Comparison of ENCODE assay signal across 8 cellular contexts in the genomic region with DNA sequence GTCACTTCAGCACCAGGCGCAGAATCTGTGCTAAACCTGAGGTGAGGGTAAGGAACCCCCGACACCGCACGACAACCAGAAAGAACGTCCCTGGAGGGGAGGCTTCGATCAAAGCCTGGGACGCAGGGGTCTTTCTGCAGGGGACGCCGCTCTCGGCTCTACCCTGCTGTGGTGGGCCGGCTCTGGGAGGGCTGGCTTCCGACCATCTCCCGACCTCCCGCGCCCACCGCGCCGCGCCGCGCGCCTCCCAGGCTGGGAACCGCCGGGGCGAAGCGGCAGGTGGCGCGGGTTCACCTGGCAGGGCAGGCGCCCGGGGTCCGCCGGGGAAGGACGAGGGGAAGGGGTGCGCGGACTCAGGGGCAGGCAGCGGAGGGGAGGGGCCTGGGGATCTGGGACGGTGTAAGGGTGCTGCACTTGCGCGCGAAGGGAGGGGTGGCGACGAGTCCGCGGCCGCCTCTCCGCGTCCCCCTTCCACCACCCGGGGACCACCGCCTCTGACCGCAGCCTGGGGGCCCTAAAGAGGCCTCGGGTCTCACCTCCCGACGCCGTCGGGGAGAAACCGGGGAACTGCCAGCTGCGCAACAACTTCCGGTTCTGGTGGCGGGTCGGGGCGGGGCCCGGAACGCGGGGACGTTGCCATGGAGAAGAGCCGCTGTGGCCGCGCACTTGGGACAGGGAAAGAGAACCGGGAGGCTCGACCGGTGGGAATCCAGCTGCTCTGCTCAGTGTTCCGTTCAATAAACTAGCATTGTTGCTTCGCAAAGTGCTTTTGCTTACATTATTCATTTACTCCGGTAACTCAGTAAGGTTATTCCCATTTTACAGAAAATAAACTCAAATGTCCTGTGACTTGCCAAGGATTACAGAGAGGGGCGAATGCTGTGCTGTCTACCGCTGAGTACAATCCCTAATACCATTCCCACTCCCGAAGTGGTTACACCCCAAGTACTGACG.
DNase-seq lines count a peak whose midpoint lies in the region; ATAC-seq, FAIRE-seq and TF ChIP-seq lines count a peak whose summit lies in the region.

TSS of gene ZNF396 (minus strand) at position 596 of the 954 bp plus-strand sequence. CDS start 3,045 bp downstream, outside the sequence.

- no peaks in the 10 kb centered on the region for H3K36me3 ChIP-seq in neutrophil

- ATAC-seq in GM21528 (IDR thresholded peaks at IDR 0.05; ENCODE audit: low FRiP score, unreplicated experiment), result peak; percentile 90

- FAIRE-seq in D721Med (lab: Jason Lieb, UNC), result no peak

- peaks cover 15 to 19% of the 10 kb centered on the region in 2 experiments for H3K4me1 ChIP-seq in neutrophil (ENCODE audit: control insufficient read depth in 1 of 2, insufficient read depth in 1 of 2, low read depth in 1 of 2, low read length in 1 of 2)

- DNase-seq in D721Med (ENCODE audit: insufficient read length, low spot score), result peak; percentile 80
- DNase-seq in SHP77 treated with DMSO at 0.1 percent for 48 hours (lab: John Stamatoyannopoulos, UW), result peak; percentile 61
- DNase-seq in activated gamma-delta T cell treated with Interleukin-2 at 50 U/mL for 16 hours, result peak; percentile 62
- peak; percentile 75 for DNase-seq in germinal center (ENCODE audit: low spot score)
- peak; percentile 6 to 83 (median 54) for DNase-seq in substantia nigra (lab: John Stamatoyannopoulos, UW)

- H3K27ac ChIP-seq in neutrophil (peak within 1 kb of the TSS; percentile 88), substantia nigra (ENCODE audit: low read depth, low read length, poor library complexity, severe bottlenecking) (peak within 1 kb of the TSS; percentile 44)

- no peak for TF ChIP-seq CTCF in D721Med (IDR thresholded peaks at IDR 0.05; ENCODE audit: insufficient read depth, missing control alignments)
- TF ChIP-seq CTCF in neutrophil (IDR thresholded peaks at IDR 0.05), result peak; percentile 22

- H3K27me3 ChIP-seq in neutrophil, result no peaks in the 10 kb centered on the region

- peak within 1 kb of the TSS; percentile 83 to 88 for H3K4me3 ChIP-seq in neutrophil (ENCODE audit: low read depth in 1 of 2, low read length in 1 of 2)

- no peak for TF ChIP-seq RAD21 in Ishikawa (IDR thresholded peaks at IDR 0.05; ENCODE audit: low read depth)

- H3K9me3 ChIP-seq in neutrophil, result no peaks in the 10 kb centered on the region

- no peak for TF ChIP-seq EP300 in Ishikawa (IDR thresholded peaks at IDR 0.05; ENCODE audit: borderline replicate concordance)

TF ChIP-seq in Ishikawa, 13 proteins besides CTCF, POLR2A, EP300 and RAD21:
- TF ChIP-seq CEBPB (IDR thresholded peaks at IDR 0.05), result no peak
- TF ChIP-seq TEAD4 (IDR thresholded peaks at IDR 0.05), result no peak
- TF ChIP-seq ZBTB7A (IDR thresholded peaks at IDR 0.05; ENCODE audit: low read depth), result peak; percentile 92
- no peak for TF ChIP-seq USF1 (IDR thresholded peaks at IDR 0.05)
- no peak for TF ChIP-seq FOXM1 (IDR thresholded peaks at IDR 0.05; ENCODE audit: borderline replicate concordance, low read depth)
- TF ChIP-seq NFIC (IDR thresholded peaks at IDR 0.05), result no peak

Comparison
In these comparisons a context has a peak if more than half of its experiments do, and no peak if none do; other contexts are left out.
1. Peak in every context shown above with its lines: DNase-seq, ATAC-seq, H3K4me3 ChIP-seq and H3K27ac ChIP-seq.